28 cellular contexts compared by ENCODE assay signal in the genomic region with DNA sequence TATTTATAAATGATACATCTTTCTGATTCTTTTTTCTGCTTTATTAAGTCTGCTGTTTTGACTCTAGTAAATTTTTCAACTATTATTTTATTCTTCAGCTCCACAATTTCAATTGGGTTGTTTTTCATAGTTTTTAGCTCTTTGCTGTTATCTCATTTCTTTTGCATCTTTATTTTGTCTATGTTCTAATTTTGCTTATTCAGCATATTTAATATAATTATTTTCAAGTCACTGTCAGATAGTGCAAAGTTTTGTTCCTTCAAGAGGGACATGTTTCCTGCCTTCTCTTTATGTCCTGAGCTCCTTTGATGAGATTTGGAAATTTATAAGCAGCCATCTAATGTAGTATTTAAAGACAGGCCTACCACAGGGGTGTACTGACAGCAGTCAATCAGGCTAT.
"Had no signal": no experiment of that assay in that cellular context is flagged by ENCODE, and none has a peak within 500 bp of the region (broad histone marks: within the 10 kb centered on the region; RNA-seq: fewer than 3 reads in every experiment).

No MANE protein-coding gene starts in this region.

- H3K36me3 Mint-ChIP-seq: mesothelial cell of epicardium had no signal

- H3K4me1 ChIP-seq: esophagus squamous epithelium, gastrocnemius medialis, heart right ventricle, left lung, lower lobe of right lung had no signal

- H3K4me1 Mint-ChIP-seq: mesothelial cell of epicardium, naive B cell had no signal

- DNase-seq: dermis blood vessel endothelial cell; dorsolateral prefrontal cortex; effector CD4-positive, alpha-beta T cell; effector memory CD4-positive, alpha-beta T cell; erythroblast; esophagus squamous epithelium; foreskin fibroblast; foreskin melanocyte; gastrocnemius medialis; glutamatergic neuron; head of caudate nucleus; heart right ventricle; hippocampal formation; left cardiac atrium; left lung; left ventricle myocardium superior; lower lobe of right lung; mesenchymal stem cell; mucosa of descending colon; naive B cell had no signal

- ATAC-seq: esophagus mucosa, gastrocnemius medialis, heart right ventricle, left cardiac atrium, left lung, left ventricle myocardium superior, lower lobe of right lung, mucosa of descending colon had no signal

- H3K36me3 ChIP-seq: esophagus squamous epithelium, gastrocnemius medialis, heart right ventricle, left lung, lower lobe of right lung had no signal

- H3K27ac Mint-ChIP-seq: mesothelial cell of epicardium had no signal

- H3K27ac ChIP-seq: coronary artery, dorsolateral prefrontal cortex, epithelial cell of prostate, esophagus squamous epithelium, gastrocnemius medialis, heart right ventricle, left lung, lower lobe of right lung had no signal

- H3K27me3 ChIP-seq: esophagus squamous epithelium, gastrocnemius medialis, heart right ventricle, left lung had no signal

- H3K9me3 ChIP-seq: gastrocnemius medialis had no signal

- FAIRE-seq: colon, endometrium, islet of Langerhans, keratinocyte had no signal

- H3K4me3 Mint-ChIP-seq: mesothelial cell of epicardium, naive B cell had no signal

- H3K4me3 ChIP-seq: coronary artery, dorsolateral prefrontal cortex, esophagus squamous epithelium, gastrocnemius medialis, heart right ventricle, left lung, lower lobe of right lung, mucosa of descending colon had no signal

- H3K27me3 Mint-ChIP-seq: naive B cell had no signal
